Comparison of ENCODE assay signal across 14 cellular contexts in genomic region chr2:226754821-226755536, GRCh38. TPM values are rescaled to one million over a fixed set of nuclear protein-coding genes. Genes with fewer than 3 reads are reported as not detected.
DNase-seq lines count a peak whose midpoint lies in the region; ATAC-seq and TF ChIP-seq lines count a peak whose summit lies in the region.
"Had no signal": no experiment of that assay in that cellular context is flagged by ENCODE, and none has a peak within 500 bp of the region (broad histone marks: within the 10 kb centered on the region; RNA-seq: fewer than 3 reads in every experiment).

No MANE protein-coding gene starts in this region.

- no peak for TF ChIP-seq POLR2A in right lobe of liver (IDR thresholded peaks at IDR 0.05)
- TF ChIP-seq POLR2A in transverse colon (IDR thresholded peaks at IDR 0.05): no peak

- H3K4me1 ChIP-seq in mammary epithelial cell (ENCODE audit: insufficient read depth, low read length) (peaks cover 35% of the 10 kb centered on the region), right lobe of liver (peaks cover 0 to 31% (median 11%) of the 10 kb centered on the region in 4 donors), transverse colon (peaks cover 0 to 21% (median 7%) of the 10 kb centered on the region in 4 donors)
- no peaks in the 10 kb centered on the region for H3K4me1 ChIP-seq in CD8-positive, alpha-beta T cell (ENCODE audit: insufficient read depth, low read length)

- no peaks in the 10 kb centered on the region for H3K36me3 Mint-ChIP-seq in activated T-cell treated with anti-CD3 and anti-CD28 coated beads, Interleukin-2, amount 50 U/mL, for 72 hours (ENCODE audit: insufficient read depth in 2 of 2)
- no peaks in the 10 kb centered on the region for H3K36me3 Mint-ChIP-seq in activated T-cell treated with anti-CD3 and anti-CD28 coated beads, Interleukin-2, amount 50 U/mL, for 24 hours (ENCODE audit: low read depth)
- no peaks in the 10 kb centered on the region for H3K36me3 Mint-ChIP-seq in T-helper 2 cell treated with Interferon-gamma antibody and Interleukin-4, amounts not matched to agents 5 μg/mL and 100 μg/mL, for 36 hours (ENCODE audit: low read depth)
- no peaks in the 10 kb centered on the region for H3K36me3 Mint-ChIP-seq in CD8-positive, alpha-beta T cell

- peak overlapping the region; percentile 41 for H3K4me2 ChIP-seq in mammary epithelial cell (ENCODE audit: insufficient read depth, low read depth, low read length)

- no TSS peak for BruUV-seq in mammary epithelial cell (replicated peaks; lab: Mats Ljungman, UMichigan)

- in situ Hi-C loops in mammary epithelial cell (cut with MboI; ENCODE audit: low sequenced_read_pairs in 2 of 2) (no loop called here), transverse colon (cut with MboI; ENCODE audit: low pct_ligation_motif_present in 1 of 4, low pct_unique_long_range_greater_than_20kb in 1 of 4, low sequenced_read_pairs in 3 of 4) (no loop called here)

- peak; percentile 94 for TF ChIP-seq EP300 in transverse colon (IDR thresholded peaks at IDR 0.05; ENCODE audit: low read depth)

- H3K9me3 ChIP-seq in mammary epithelial cell (replicated peaks; ENCODE audit: insufficient read depth, low read length) (no peaks in the 10 kb centered on the region), right lobe of liver (no peaks in the 10 kb centered on the region), transverse colon (no peaks in the 10 kb centered on the region)
- H3K9me3 ChIP-seq in CD8-positive, alpha-beta T cell (ENCODE audit: low read length): no peaks in the 10 kb centered on the region
- H3K9me3 ChIP-seq: adrenal gland had no signal

- H3K36me3 ChIP-seq in mammary epithelial cell (ENCODE audit: insufficient read depth, low read length): peaks cover 3% of the 10 kb centered on the region
- H3K36me3 ChIP-seq in right lobe of liver: no peaks in the 10 kb centered on the region
- H3K36me3 ChIP-seq in transverse colon: no peaks in the 10 kb centered on the region
- H3K36me3 ChIP-seq in CD8-positive, alpha-beta T cell (ENCODE audit: insufficient read depth, low read length): no peaks in the 10 kb centered on the region
- H3K36me3 ChIP-seq: adrenal gland had no signal

- H2AFZ ChIP-seq in mammary epithelial cell (ENCODE audit: low read depth, low read length): no peak overlapping the region

- H3K4me3 Mint-ChIP-seq in activated T-cell treated with anti-CD3 and anti-CD28 coated beads, Interleukin-2, amount 50 U/mL, for 72 hours: no peak overlapping the region
- H3K4me3 Mint-ChIP-seq in activated T-cell treated with anti-CD3 and anti-CD28 coated beads, Interleukin-2, amount 50 U/mL, for 24 hours: no peak overlapping the region
- H3K4me3 Mint-ChIP-seq in T-helper 2 cell treated with Interferon-gamma antibody and Interleukin-4, amounts not matched to agents 5 μg/mL and 100 μg/mL, for 36 hours: no peak overlapping the region
- no peak overlapping the region for H3K4me3 Mint-ChIP-seq in CD8-positive, alpha-beta T cell
- H3K4me3 Mint-ChIP-seq: stimulated activated naive CD8-positive, alpha-beta T cell treated with anti-CD3 and anti-CD28 coated beads, Interleukin-15, amount 100 ng/mL, for 72 hours had no signal

- CTCF ChIA-PET in mammary epithelial cell (lab: Charles Lee; ENCODE audit: low non-redundant PET): no interaction called here
- CTCF ChIA-PET in CD8-positive, alpha-beta T cell (lab: Charles Lee): interaction anchor here (0.9 kb wide), 1 partner anchor 16 kb away, joined by 3 read pairs; no protein-coding TSS in a partner anchor

- WGBS in mammary epithelial cell (ENCODE audit: low coverage, missing lambda C conversion rate): 87% methylated on average over 8 of the region's 8 CpGs
- WGBS in right lobe of liver (ENCODE audit: insufficient coverage, low coverage, low lambda C conversion rate, missing lambda C conversion rate): 12% methylated on average over 8 of the region's 8 CpGs
- WGBS in transverse colon (ENCODE audit: low coverage in 1 of 2), 2 donors: 35 to 41% methylated on average over 8 of the region's 8 CpGs

- TF ChIP-seq CTCF in mammary epithelial cell (conservative IDR thresholded peaks at IDR 0.05 in 1 of 2, IDR thresholded peaks at IDR 0.05 in 1 of 2; ENCODE audit: extremely low read depth in 1 of 2, insufficient read depth in 1 of 2, low read depth in 1 of 2, low read length in 2 of 2) (no peak), right lobe of liver (IDR thresholded peaks at IDR 0.05) (no peak), transverse colon (IDR thresholded peaks at IDR 0.05) (no peak)
- no peak for TF ChIP-seq CTCF in CD8-positive, alpha-beta T cell (IDR thresholded peaks at IDR 0.05)

- ATAC-seq in activated T-cell treated with anti-CD3 and anti-CD28 coated beads, Interleukin-2, amount 50 U/mL, for 72 hours (replicated peaks in 1 of 2): no peak
- peak; percentile 19 to 67 (median 38) for ATAC-seq in right lobe of liver
- no peak for ATAC-seq in CD8-positive, alpha-beta T cell

- H4K20me1 ChIP-seq in mammary epithelial cell (ENCODE audit: insufficient read depth, low read length): no peaks in the 10 kb centered on the region

- peak overlapping the region; percentile 97 for H3K27ac ChIP-seq in mammary epithelial cell (ENCODE audit: insufficient read depth, low read depth, low read length)
- H3K27ac ChIP-seq in right lobe of liver: peak overlapping the region; percentile 24 to 38 (median 33)
- H3K27ac ChIP-seq in transverse colon: peak overlapping the region; percentile 56 to 66 (median 62)
- no peak overlapping the region for H3K27ac ChIP-seq in CD8-positive, alpha-beta T cell (ENCODE audit: low read depth, low read length)
- H3K27ac ChIP-seq: 22Rv1 had no signal

- peaks cover 11% of the 10 kb centered on the region for H3K4me1 Mint-ChIP-seq in activated T-cell treated with anti-CD3 and anti-CD28 coated beads, Interleukin-2, amount 50 U/mL, for 72 hours (ENCODE audit: low read depth)
- H3K4me1 Mint-ChIP-seq in activated T-cell treated with anti-CD3 and anti-CD28 coated beads, Interleukin-2, amount 50 U/mL, for 24 hours (ENCODE audit: low read depth): peaks cover 5% of the 10 kb centered on the region
- no peaks in the 10 kb centered on the region for H3K4me1 Mint-ChIP-seq in T-helper 2 cell treated with Interferon-gamma antibody and Interleukin-4, amounts not matched to agents 5 μg/mL and 100 μg/mL, for 36 hours (ENCODE audit: low read depth)
- no peaks in the 10 kb centered on the region for H3K4me1 Mint-ChIP-seq in CD8-positive, alpha-beta T cell (ENCODE audit: low read depth)

- H3K9ac ChIP-seq in mammary epithelial cell (ENCODE audit: insufficient read depth, low read length): peak overlapping the region; percentile 83

- H3K27me3 ChIP-seq in mammary epithelial cell (ENCODE audit: insufficient read depth, low read length) (no peaks in the 10 kb centered on the region), right lobe of liver (no peaks in the 10 kb centered on the region), transverse colon (no peaks in the 10 kb centered on the region)
- H3K27me3 ChIP-seq in CD8-positive, alpha-beta T cell (ENCODE audit: insufficient read depth, low read length): no peaks in the 10 kb centered on the region
- H3K27me3 ChIP-seq: adrenal gland had no signal

- H3K4me3 ChIP-seq in mammary epithelial cell (replicated peaks in 1 of 3; ENCODE audit: insufficient read depth in 1 of 3, low read depth in 2 of 3, low read length in 3 of 3) (no peak overlapping the region), right lobe of liver (no peak overlapping the region), transverse colon (no peak overlapping the region)
- H3K4me3 ChIP-seq in CD8-positive, alpha-beta T cell (ENCODE audit: low read depth, low read length): no peak overlapping the region
- H3K4me3 ChIP-seq: adrenal gland had no signal

- dilution Hi-C loops in mammary epithelial cell (cut with HindIII; ENCODE audit: low sequenced_read_pairs): no loop called here

- no peaks in the 10 kb centered on the region for H3K9me3 Mint-ChIP-seq in activated T-cell treated with anti-CD3 and anti-CD28 coated beads, Interleukin-2, amount 50 U/mL, for 72 hours
- H3K9me3 Mint-ChIP-seq in activated T-cell treated with anti-CD3 and anti-CD28 coated beads, Interleukin-2, amount 50 U/mL, for 24 hours: no peaks in the 10 kb centered on the region
- H3K9me3 Mint-ChIP-seq in T-helper 2 cell treated with Interferon-gamma antibody and Interleukin-4, amounts not matched to agents 5 μg/mL and 100 μg/mL, for 36 hours: no peaks in the 10 kb centered on the region
- no peaks in the 10 kb centered on the region for H3K9me3 Mint-ChIP-seq in CD8-positive, alpha-beta T cell
- H3K9me3 Mint-ChIP-seq: stimulated activated naive CD8-positive, alpha-beta T cell treated with anti-CD3 and anti-CD28 coated beads, Interleukin-15, amount 100 ng/mL, for 72 hours had no signal

- H3K79me2 ChIP-seq in mammary epithelial cell (ENCODE audit: insufficient read depth, low read length): peaks cover 85% of the 10 kb centered on the region

- POLR2A ChIA-PET in CD8-positive, alpha-beta T cell (lab: Charles Lee): interaction anchor here (0.8 kb wide), 1 partner anchor 124 kb away, joined by 3 read pairs; no protein-coding TSS in a partner anchor

- no peaks in the 10 kb centered on the region for H3K27me3 Mint-ChIP-seq in activated T-cell treated with anti-CD3 and anti-CD28 coated beads, Interleukin-2, amount 50 U/mL, for 72 hours (ENCODE audit: low read depth)
- no peaks in the 10 kb centered on the region for H3K27me3 Mint-ChIP-seq in activated T-cell treated with anti-CD3 and anti-CD28 coated beads, Interleukin-2, amount 50 U/mL, for 24 hours
- peaks cover 2% of the 10 kb centered on the region for H3K27me3 Mint-ChIP-seq in T-helper 2 cell treated with Interferon-gamma antibody and Interleukin-4, amounts not matched to agents 5 μg/mL and 100 μg/mL, for 36 hours (ENCODE audit: low read depth)
- no peaks in the 10 kb centered on the region for H3K27me3 Mint-ChIP-seq in CD8-positive, alpha-beta T cell (ENCODE audit: low read depth)
- H3K27me3 Mint-ChIP-seq: stimulated activated naive CD8-positive, alpha-beta T cell treated with anti-CD3 and anti-CD28 coated beads, Interleukin-15, amount 100 ng/mL, for 72 hours had no signal

- no peak for DNase-seq in activated T-cell treated with anti-CD3 and anti-CD28 coated beads, Interleukin-2, amount 50 U/mL, for 72 hours
- DNase-seq in activated T-cell treated with anti-CD3 and anti-CD28 coated beads, Interleukin-2, amount 50 U/mL, for 24 hours: no peak
- no peak for DNase-seq in mammary epithelial cell
- DNase-seq in right lobe of liver: no peak
- DNase-seq in transverse colon: no peak
- DNase-seq in T-helper 2 cell treated with Interferon-gamma antibody and Interleukin-4, amounts not matched to agents 5 μg/mL and 100 μg/mL, for 36 hours (ENCODE audit: low spot score): no peak
- DNase-seq in CD8-positive, alpha-beta T cell: no peak
- no peak for DNase-seq in NCI-H1930 (lab: John Stamatoyannopoulos, UW)
- DNase-seq: activated T-cell treated with anti-CD3 and anti-CD28 coated beads for 4 hours; adrenal gland; effector CD4-positive, alpha-beta T cell; NCI-H1436; stimulated activated naive CD8-positive, alpha-beta T cell treated with anti-CD3 and anti-CD28 coated beads, Interleukin-15, amount 100 ng/mL, for 72 hours had no signal

- peak overlapping the region; percentile 19 for H3K27ac Mint-ChIP-seq in activated T-cell treated with anti-CD3 and anti-CD28 coated beads, Interleukin-2, amount 50 U/mL, for 72 hours
- no peak overlapping the region for H3K27ac Mint-ChIP-seq in activated T-cell treated with anti-CD3 and anti-CD28 coated beads, Interleukin-2, amount 50 U/mL, for 24 hours
- no peak overlapping the region for H3K27ac Mint-ChIP-seq in T-helper 2 cell treated with Interferon-gamma antibody and Interleukin-4, amounts not matched to agents 5 μg/mL and 100 μg/mL, for 36 hours
- H3K27ac Mint-ChIP-seq in CD8-positive, alpha-beta T cell: no peak overlapping the region
- H3K27ac Mint-ChIP-seq: stimulated activated naive CD8-positive, alpha-beta T cell treated with anti-CD3 and anti-CD28 coated beads, Interleukin-15, amount 100 ng/mL, for 72 hours had no signal

- intact Hi-C loops in mammary epithelial cell (cut with micrococcal nuclease) (loop anchor here (1.0 to 5.0 kb wide), 3 partner anchors 39 to 328 kb away; no protein-coding TSS in a partner anchor), right lobe of liver (cut with DNase I) (no loop called here), transverse colon (cut with DNase I; ENCODE audit: low total_unique reads) (no loop called here)
- intact Hi-C loops in CD8-positive, alpha-beta T cell (cut with DNase I, micrococcal nuclease): no loop called here

RNA-seq across cellular contexts. Expression of gene IRS1, which starts 44.6 kb away (rescaled TPM):
- total RNA-seq in activated T-cell treated with anti-CD3 and anti-CD28 coated beads, Interleukin-2, amount 50 U/mL, for 72 hours: 1 to 10 TPM; 2.8 to 4.6 TPM
- total RNA-seq in mammary epithelial cell (10 to 100 TPM; 25.8 to 36.2 TPM), right lobe of liver (10 to 100 TPM in 5 of 6 experiments, 1 to 10 TPM in 1; 9.0 to 24.4 (median 15.8) TPM), transverse colon (10 to 100 TPM in 3 of 4 donors, 1 to 10 TPM in 1; 6.2 to 20.9 (median 12.8) TPM)
- polyA plus RNA-seq in mammary epithelial cell: 27.6 TPM
- 45.6 TPM for polyA minus RNA-seq in mammary epithelial cell
- 1 to 10 TPM; 5.6 to 5.9 TPM for total RNA-seq in CD8-positive, alpha-beta T cell

Comparison
In these comparisons a context has a peak if more than half of its experiments do, and no peak if none do; other contexts are left out.
1. ATAC-seq: peak in right lobe of liver (4 of 4); none in activated T-cell treated with anti-CD3 and anti-CD28 coated beads, Interleukin-2, amount 50 U/mL, for 72 hours (0 of 2) and CD8-positive, alpha-beta T cell (single experiment).